15 cellular contexts compared by ENCODE assay signal in the genomic region with DNA sequence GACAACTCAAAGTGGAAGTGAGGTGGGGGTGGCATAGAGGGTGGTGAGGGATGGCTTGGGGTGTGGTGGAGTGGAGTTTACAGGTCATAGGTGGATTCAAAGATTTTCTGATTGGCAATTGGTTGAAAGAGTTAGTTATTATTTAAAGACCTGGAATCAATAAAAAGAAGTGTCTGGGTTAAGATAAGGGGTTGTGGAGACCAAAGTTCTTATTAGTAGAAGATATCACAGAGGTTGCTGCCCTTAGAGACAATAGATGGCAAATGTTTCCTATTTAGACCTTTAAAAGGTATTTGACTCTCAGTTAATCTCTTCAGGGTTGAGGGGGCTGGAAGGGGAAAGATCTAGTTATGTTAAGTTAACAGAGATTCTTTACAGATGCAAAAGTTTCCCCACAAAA.
A peak's percentile ranks its signal among the peaks of the same experiment; 100 is the strongest.
DNase-seq lines count a peak whose midpoint lies in the region; ATAC-seq and TF ChIP-seq lines count a peak whose summit lies in the region.
"Had no signal": no experiment of that assay in that cellular context is flagged by ENCODE, and none has a peak within 500 bp of the region (broad histone marks: within the 10 kb centered on the region; RNA-seq: fewer than 3 reads in every experiment).

No MANE protein-coding gene starts in this region.

- intact Hi-C loops in OCI-LY7 (cut with micrococcal nuclease; ENCODE audit: unreplicated experiment), result no loop called here

- H3K9me2 ChIP-seq in OCI-LY7 (ENCODE audit: insufficient read depth, low read length), result no peaks in the 10 kb centered on the region

- TF ChIP-seq CTCF in endodermal cell (conservative IDR thresholded peaks at IDR 0.05) (no peak), mesothelial cell of epicardium (IDR thresholded peaks at IDR 0.05; ENCODE audit: unreplicated experiment) (no peak), type B pancreatic cell (conservative IDR thresholded peaks at IDR 0.05) (no peak), OCI-LY7 (conservative IDR thresholded peaks at IDR 0.05; ENCODE audit: low read length) (no peak)

- H3K4me1 ChIP-seq in HUES6 (ENCODE audit: control insufficient read depth, insufficient read depth, low read length) (peaks cover 41% of the 10 kb centered on the region), endodermal cell (ENCODE audit: control insufficient read depth, insufficient read depth, low read length) (peaks cover 6% of the 10 kb centered on the region), OCI-LY7 (ENCODE audit: insufficient read depth, low read length, poor library complexity, severe bottlenecking) (no peaks in the 10 kb centered on the region)

- POLR2A ChIA-PET in OCI-LY7 (lab: Charles Lee), result no interaction called here

- H3K4me3 Mint-ChIP-seq in endodermal cell (no peak overlapping the region), mesothelial cell of epicardium (no peak overlapping the region), type B pancreatic cell (peak overlapping the region; percentile 5)
- H3K4me3 Mint-ChIP-seq in stimulated activated effector memory CD8-positive, alpha-beta T cell treated with anti-CD3 and anti-CD28 coated beads, Interleukin-12 subunit alpha, Interleukin-12 subunit beta, amount 100 ng/mL, for 72 hours, result no peak overlapping the region
- H3K4me3 Mint-ChIP-seq: CD8-positive, alpha-beta memory T cell had no signal

- CTCF ChIA-PET in OCI-LY7 (lab: Charles Lee; ENCODE audit: unreplicated experiment), result no interaction called here

- H2AFZ ChIP-seq in OCI-LY7 (ENCODE audit: low read length), result no peak overlapping the region

- H3K4me1 Mint-ChIP-seq in endodermal cell, result peaks cover 42% of the 10 kb centered on the region
- peaks cover 59% of the 10 kb centered on the region for H3K4me1 Mint-ChIP-seq in mesothelial cell of epicardium
- H3K4me1 Mint-ChIP-seq in type B pancreatic cell (ENCODE audit: unreplicated experiment), result peaks cover 62% of the 10 kb centered on the region
- peaks cover 6% of the 10 kb centered on the region for H3K4me1 Mint-ChIP-seq in stimulated activated effector memory CD8-positive, alpha-beta T cell treated with anti-CD3 and anti-CD28 coated beads, Interleukin-12 subunit alpha, Interleukin-12 subunit beta, amount 100 ng/mL, for 72 hours

- ATAC-seq in stimulated activated effector memory CD8-positive, alpha-beta T cell treated with anti-CD3 and anti-CD28 coated beads, Interleukin-12 subunit alpha, Interleukin-12 subunit beta, amount 100 ng/mL, for 72 hours, result no peak
- ATAC-seq: A549 had no signal

- H3K36me3 Mint-ChIP-seq in endodermal cell (ENCODE audit: low read depth) (no peaks in the 10 kb centered on the region), mesothelial cell of epicardium (peaks cover 7% of the 10 kb centered on the region), type B pancreatic cell (peaks cover 4% of the 10 kb centered on the region)
- no peaks in the 10 kb centered on the region for H3K36me3 Mint-ChIP-seq in stimulated activated effector memory CD8-positive, alpha-beta T cell treated with anti-CD3 and anti-CD28 coated beads, Interleukin-12 subunit alpha, Interleukin-12 subunit beta, amount 100 ng/mL, for 72 hours

- H3K36me3 ChIP-seq in HUES6 (ENCODE audit: control insufficient read depth, insufficient read depth, low read length) (no peaks in the 10 kb centered on the region), endodermal cell (ENCODE audit: control insufficient read depth, insufficient read depth, low read length) (no peaks in the 10 kb centered on the region), OCI-LY7 (ENCODE audit: insufficient read depth, low read length) (no peaks in the 10 kb centered on the region)
- H3K36me3 ChIP-seq: BLaER1 had no signal

- no peak overlapping the region for H3K9ac ChIP-seq in HUES6 (ENCODE audit: low read length)
- H3K9ac ChIP-seq in endodermal cell (ENCODE audit: extremely low read depth, low read length, poor library complexity, severe bottlenecking), result no peak overlapping the region
- H3K9ac ChIP-seq: BLaER1, KMS-11 had no signal

- no peaks in the 10 kb centered on the region for H4K20me1 ChIP-seq in OCI-LY7 (ENCODE audit: insufficient read depth, low read length)
- H4K20me1 ChIP-seq: BLaER1 had no signal

- no TSS peak for BruUV-seq in OCI-LY7 (replicated peaks; lab: Mats Ljungman, UMichigan)

- H3K27me3 Mint-ChIP-seq in endodermal cell (ENCODE audit: insufficient read depth), result no peaks in the 10 kb centered on the region
- H3K27me3 Mint-ChIP-seq in mesothelial cell of epicardium (ENCODE audit: low read depth), result no peaks in the 10 kb centered on the region
- H3K27me3 Mint-ChIP-seq in type B pancreatic cell, result no peaks in the 10 kb centered on the region
- H3K27me3 Mint-ChIP-seq: CD8-positive, alpha-beta memory T cell had no signal

- peaks cover 5% of the 10 kb centered on the region; the same call in 1 of the 2 replicates for H3K9me3 ChIP-seq in HUES6 (ENCODE audit: control insufficient read depth, insufficient read depth, low read depth, low read length)
- H3K9me3 ChIP-seq in endodermal cell (ENCODE audit: control insufficient read depth, low read length), result peaks cover 21% of the 10 kb centered on the region
- no peaks in the 10 kb centered on the region for H3K9me3 ChIP-seq in OCI-LY7 (ENCODE audit: low read length)
- H3K9me3 ChIP-seq: A549 had no signal

- DNase-seq in endodermal cell, result no peak
- no peak for DNase-seq in mesothelial cell of epicardium (ENCODE audit: low spot score in 2 of 2, unreplicated experiment in 2 of 2)
- DNase-seq in type B pancreatic cell (ENCODE audit: extremely low spot score, unreplicated experiment), result no peak
- no peak for DNase-seq in iPS-NIHi7 (ENCODE audit: extremely low spot score)
- no peak for DNase-seq in AG08396 (ENCODE audit: low spot score)
- no peak for DNase-seq in stimulated activated effector memory CD8-positive, alpha-beta T cell treated with anti-CD3 and anti-CD28 coated beads, Interleukin-12 subunit alpha, Interleukin-12 subunit beta, amount 100 ng/mL, for 72 hours (ENCODE audit: low spot score in 2 of 2)
- no peak for DNase-seq in OCI-LY7 (ENCODE audit: low spot score)
- DNase-seq: CD8-positive, alpha-beta memory T cell; DMS53; GF-D8; H7 had no signal

- H3K79me2 ChIP-seq in OCI-LY7 (ENCODE audit: insufficient read depth, low read depth, low read length), result no peaks in the 10 kb centered on the region

- peak overlapping the region; percentile 55 for H3K27ac ChIP-seq in HUES6 (ENCODE audit: low read depth, low read length)
- H3K27ac ChIP-seq in endodermal cell (ENCODE audit: low read depth, low read length), result no peak overlapping the region
- no peak overlapping the region for H3K27ac ChIP-seq in OCI-LY7 (ENCODE audit: low read depth, low read length, poor library complexity, severe bottlenecking)
- H3K27ac ChIP-seq: BLaER1, KMS-11 had no signal

- peak overlapping the region; percentile 8 for H3K27ac Mint-ChIP-seq in endodermal cell
- peak overlapping the region; percentile 74 for H3K27ac Mint-ChIP-seq in mesothelial cell of epicardium
- H3K27ac Mint-ChIP-seq in type B pancreatic cell, result peak overlapping the region; percentile 69
- no peak overlapping the region for H3K27ac Mint-ChIP-seq in stimulated activated effector memory CD8-positive, alpha-beta T cell treated with anti-CD3 and anti-CD28 coated beads, Interleukin-12 subunit alpha, Interleukin-12 subunit beta, amount 100 ng/mL, for 72 hours

- H3K9me3 Mint-ChIP-seq in endodermal cell (peaks cover 11% of the 10 kb centered on the region), mesothelial cell of epicardium (peaks cover 12% of the 10 kb centered on the region), type B pancreatic cell (peaks cover 9% of the 10 kb centered on the region)
- peaks cover 6% of the 10 kb centered on the region for H3K9me3 Mint-ChIP-seq in stimulated activated effector memory CD8-positive, alpha-beta T cell treated with anti-CD3 and anti-CD28 coated beads, Interleukin-12 subunit alpha, Interleukin-12 subunit beta, amount 100 ng/mL, for 72 hours

- no peak overlapping the region for H3K4me2 ChIP-seq in OCI-LY7 (ENCODE audit: low read length)
- H3K4me2 ChIP-seq: A549, BLaER1, KMS-11 had no signal

- no peaks in the 10 kb centered on the region for H3K27me3 ChIP-seq in HUES6 (ENCODE audit: control insufficient read depth, insufficient read depth, low read length)
- no peaks in the 10 kb centered on the region for H3K27me3 ChIP-seq in endodermal cell (ENCODE audit: control insufficient read depth, insufficient read depth, low read length, poor library complexity, severe bottlenecking)
- H3K27me3 ChIP-seq: BLaER1 had no signal

- H3K4me3 ChIP-seq in HUES6 (ENCODE audit: low read depth, low read length) (no peak overlapping the region), endodermal cell (ENCODE audit: low read length) (peak overlapping the region; percentile 24), OCI-LY7 (ENCODE audit: low read depth, low read length, poor library complexity, severe bottlenecking) (no peak overlapping the region)
- H3K4me3 ChIP-seq: A549, BLaER1 had no signal
